ENCODE assay signal across 1 cellular context in genomic region chr3:51995346-51996156, GRCh38.
TF ChIP-seq lines count a peak whose summit lies in the region.

Gene RPL29, minus strand, starts transcription at chr3:51995895. Its CDS starts 434 bp downstream, at chr3:51995461.

TF ChIP-seq in HepG2, 621 proteins besides CTCF, POLR2A, EP300 and RAD21 (continued from another document and continues in another):
- TF ChIP-seq CEBPZ (IDR thresholded peaks at IDR 0.05; ENCODE audit: low read length) (no peak), MLLT10 (CRISPR knock-in tag; IDR thresholded peaks at IDR 0.05) (no peak), TAF1 (CRISPR knock-in tag; IDR thresholded peaks at IDR 0.05) (peak; percentile 100), ZNF550 (CRISPR knock-in tag; IDR thresholded peaks at IDR 0.05; ENCODE audit: borderline replicate concordance) (0 out of 2 replicates have a peak, but pooled peaks have one; percentile 43), NKX3-1 (CRISPR knock-in tag; IDR thresholded peaks at IDR 0.05) (peak; percentile 88), SP140L (CRISPR knock-in tag; IDR thresholded peaks at IDR 0.05; ENCODE audit: borderline replicate concordance) (peak; percentile 96), ZNF503 (CRISPR knock-in tag; IDR thresholded peaks at IDR 0.05) (peak; percentile 89), ZFP37 (CRISPR knock-in tag; IDR thresholded peaks at IDR 0.05; ENCODE audit: borderline replicate concordance) (no peak), EED (CRISPR knock-in tag; IDR thresholded peaks at IDR 0.05) (peak; percentile 45; the same call in 1 of the 2 replicates), ZNF891 (CRISPR knock-in tag; IDR thresholded peaks at IDR 0.05) (peak; percentile 90; the same call in 1 of the 2 replicates), ZNF501 (CRISPR knock-in tag; IDR thresholded peaks at IDR 0.05) (peak; percentile 90), ZEB1 (IDR thresholded peaks at IDR 0.05; ENCODE audit: insufficient replicate concordance, low read depth) (peak; percentile 89), CREM (IDR thresholded peaks at IDR 0.05) (peak; percentile 86), CREM (CRISPR knock-in tag; IDR thresholded peaks at IDR 0.05) (no peak), MAX (IDR thresholded peaks at IDR 0.05) (peak; percentile 92), TP53 (CRISPR knock-in tag; conservative IDR thresholded peaks at IDR 0.05) (peak; percentile 84; the same call in 1 of the 2 replicates), HOXA9 (CRISPR knock-in tag; IDR thresholded peaks at IDR 0.05; ENCODE audit: borderline replicate concordance) (no peak), REL (CRISPR knock-in tag; conservative IDR thresholded peaks at IDR 0.05) (peak; percentile 37; the same call in 1 of the 2 replicates), PAWR (CRISPR knock-in tag; IDR thresholded peaks at IDR 0.05; ENCODE audit: borderline replicate concordance) (no peak), NFE2L2 (IDR thresholded peaks at IDR 0.05; ENCODE audit: low read length) (no peak), NR0B2 (CRISPR knock-in tag; IDR thresholded peaks at IDR 0.05) (no peak), CHD2 (IDR thresholded peaks at IDR 0.05; ENCODE audit: low read depth, low read length) (no peak), ZNF572 (CRISPR knock-in tag; IDR thresholded peaks at IDR 0.05) (no peak), ZNF274 (CRISPR knock-in tag; IDR thresholded peaks at IDR 0.05) (peak; percentile 74; the same call in 1 of the 2 replicates), ARNTL (CRISPR knock-in tag; IDR thresholded peaks at IDR 0.05) (peak; percentile 74; the same call in 1 of the 2 replicates), ZBTB2 (CRISPR knock-in tag; IDR thresholded peaks at IDR 0.05; ENCODE audit: low read depth) (peak; percentile 83), SP1 (IDR thresholded peaks at IDR 0.05) (no peak), SP1 (CRISPR knock-in tag; IDR thresholded peaks at IDR 0.05) (peak; percentile 80; the same call in 1 of the 2 replicates), ZNF430 (CRISPR knock-in tag; IDR thresholded peaks at IDR 0.05) (peak; percentile 87), NFIC (IDR thresholded peaks at IDR 0.05; ENCODE audit: low read length) (peak; percentile 61; the same call in 1 of the 2 replicates), PAX8 (CRISPR knock-in tag; IDR thresholded peaks at IDR 0.05; ENCODE audit: borderline replicate concordance) (no peak), ZNF12 (CRISPR knock-in tag; IDR thresholded peaks at IDR 0.05) (peak; percentile 76), ZSCAN9 (CRISPR knock-in tag; IDR thresholded peaks at IDR 0.05; ENCODE audit: borderline replicate concordance) (peak; percentile 82; the same call in 1 of the 2 replicates), ZNF382 (CRISPR knock-in tag; IDR thresholded peaks at IDR 0.05; ENCODE audit: borderline replicate concordance) (no peak), FOXA3 (CRISPR knock-in tag; IDR thresholded peaks at IDR 0.05) (peak; percentile 79), CSRNP1 (CRISPR knock-in tag; IDR thresholded peaks at IDR 0.05) (peak; percentile 72; the same call in 1 of the 2 replicates), IRX3 (CRISPR knock-in tag; IDR thresholded peaks at IDR 0.05; ENCODE audit: borderline replicate concordance, low read depth) (no peak), HMG20B (CRISPR knock-in tag; conservative IDR thresholded peaks at IDR 0.05) (no peak), ZBTB38 (CRISPR knock-in tag; IDR thresholded peaks at IDR 0.05) (peak; percentile 76), ZIK1 (CRISPR knock-in tag; IDR thresholded peaks at IDR 0.05; ENCODE audit: borderline replicate concordance, low read depth) (no peak), ZNF660 (CRISPR knock-in tag; IDR thresholded peaks at IDR 0.05; ENCODE audit: borderline replicate concordance, low read depth) (no peak), ZNF34 (CRISPR knock-in tag; IDR thresholded peaks at IDR 0.05; ENCODE audit: borderline replicate concordance) (no peak), MEIS2 (CRISPR knock-in tag; IDR thresholded peaks at IDR 0.05) (peak; percentile 67; the same call in 1 of the 2 replicates), CBX1 (IDR thresholded peaks at IDR 0.05; ENCODE audit: low read depth) (peak; percentile 50), STAG1 (CRISPR knock-in tag; IDR thresholded peaks at IDR 0.05) (no peak), MAF1 (CRISPR knock-in tag; IDR thresholded peaks at IDR 0.05; ENCODE audit: borderline replicate concordance) (peak; percentile 82; the same call in 1 of the 2 replicates), RCOR2 (CRISPR knock-in tag; IDR thresholded peaks at IDR 0.05) (peak; percentile 37; the same call in 1 of the 2 replicates), ZSCAN12 (CRISPR knock-in tag; IDR thresholded peaks at IDR 0.05) (peak; percentile 33; the same call in 1 of the 2 replicates), ZGPAT (CRISPR knock-in tag; IDR thresholded peaks at IDR 0.05) (peak; percentile 91), ZNF557 (CRISPR knock-in tag; IDR thresholded peaks at IDR 0.05) (peak; percentile 77; the same call in 1 of the 2 replicates), ZBTB7B (CRISPR knock-in tag; IDR thresholded peaks at IDR 0.05) (peak; percentile 47; the same call in 1 of the 2 replicates), ARID4A (CRISPR knock-in tag; IDR thresholded peaks at IDR 0.05; ENCODE audit: borderline replicate concordance) (peak; percentile 94), ATF5 (CRISPR knock-in tag; IDR thresholded peaks at IDR 0.05; ENCODE audit: low read depth) (no peak), PHB2 (IDR thresholded peaks at IDR 0.05; ENCODE audit: partially characterized antibody) (no peak), ZNF841 (CRISPR knock-in tag; IDR thresholded peaks at IDR 0.05; ENCODE audit: borderline replicate concordance) (no peak), BRD4 (CRISPR knock-in tag; IDR thresholded peaks at IDR 0.05) (peak; percentile 99)
